Comparison of ENCODE assay signal across 24 cellular contexts in the genomic region with DNA sequence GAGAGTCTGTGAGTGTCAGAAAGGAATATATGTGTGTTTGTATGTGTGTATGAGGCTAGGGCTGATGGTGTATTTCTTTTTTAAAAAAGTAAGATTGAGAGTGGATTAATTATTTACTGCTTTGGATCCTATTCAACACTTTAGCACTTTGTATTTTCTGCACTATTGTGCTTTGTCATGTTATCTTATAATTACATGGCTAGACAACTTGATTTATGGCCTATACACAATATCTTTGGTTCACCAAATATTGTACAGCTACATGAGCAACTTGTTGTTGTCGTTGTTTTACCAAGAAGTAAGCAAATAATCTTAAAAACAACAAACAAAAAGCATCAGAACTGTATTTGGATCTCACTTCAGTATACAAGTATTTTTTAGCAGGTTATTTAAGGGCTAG.
"Had no signal": no experiment of that assay in that cellular context is flagged by ENCODE, and none has a peak within 500 bp of the region (broad histone marks: within the 10 kb centered on the region; RNA-seq: fewer than 3 reads in every experiment).

No MANE protein-coding gene starts in this region.

- H2AFZ ChIP-seq: hepatocyte had no signal

- DNase-seq: dermis blood vessel endothelial cell; dorsolateral prefrontal cortex; effector CD4-positive, alpha-beta T cell; effector memory CD4-positive, alpha-beta T cell; foreskin keratinocyte; heart left ventricle; hypothalamus; immature natural killer cell; islet precursor cell; kidney; kidney glomerular epithelial cell; left colon; left lung; left ventricle myocardium superior; lower lobe of right lung; mesendoderm; midbrain; naive thymus-derived CD4-positive, alpha-beta T cell had no signal

- H3K27ac ChIP-seq: coronary artery, dorsolateral prefrontal cortex, esophagus muscularis mucosa, foreskin keratinocyte, heart left ventricle, hepatocyte, left lung, lower lobe of right lung had no signal

- H3K79me2 ChIP-seq: hepatocyte had no signal

- H3K9me3 ChIP-seq: esophagus muscularis mucosa, heart left ventricle, left lung, lower lobe of right lung had no signal

- ATAC-seq: foreskin keratinocyte; heart left ventricle; left colon; left lung; left ventricle myocardium superior; lower lobe of right lung; naive thymus-derived CD4-positive, alpha-beta T cell had no signal

- H3K4me1 ChIP-seq: esophagus muscularis mucosa, foreskin keratinocyte, heart left ventricle, left lung, lower lobe of right lung had no signal

- H3K27me3 ChIP-seq: esophagus muscularis mucosa, foreskin keratinocyte, heart left ventricle, hepatocyte, left lung had no signal

- H3K36me3 ChIP-seq: esophagus muscularis mucosa, heart left ventricle, left lung, lower lobe of right lung had no signal

- H3K4me3 ChIP-seq: coronary artery, dorsolateral prefrontal cortex, esophagus muscularis mucosa, heart left ventricle, hepatocyte, left lung, lower lobe of right lung had no signal

- FAIRE-seq: colon, endothelial cell of umbilical vein, frontal cortex had no signal

- H3K4me2 ChIP-seq: hepatocyte had no signal
